Comparison of ENCODE assay signal across 17 cellular contexts in the genomic region with DNA sequence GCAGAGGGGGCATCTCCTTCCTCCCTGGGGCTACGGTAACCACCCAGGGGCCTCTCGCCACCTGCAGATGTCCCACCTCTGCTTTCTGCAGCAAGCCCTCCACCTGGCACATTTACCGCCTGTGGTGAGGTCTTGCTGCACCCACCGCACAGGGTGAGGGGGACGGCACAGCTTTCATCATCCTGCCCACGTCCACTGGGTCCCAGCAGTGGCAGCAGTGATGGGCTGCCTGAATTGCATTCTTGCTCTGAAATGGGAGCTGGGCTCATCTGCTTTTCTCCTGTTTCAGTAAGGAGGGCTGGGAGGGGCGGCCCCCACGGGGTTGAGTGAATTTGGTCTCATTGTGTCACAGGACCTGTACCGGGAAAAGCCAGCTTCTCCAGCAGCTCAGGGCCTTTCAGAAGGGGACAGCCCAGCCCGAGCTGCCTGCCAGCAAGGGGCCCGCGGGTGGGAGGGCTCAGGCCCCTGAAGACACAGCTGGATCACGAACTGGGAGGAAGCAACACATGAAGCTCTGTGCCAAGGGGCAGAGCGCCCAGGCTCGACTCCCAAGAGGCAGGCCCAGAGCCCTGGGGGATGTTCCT. TPM values are rescaled to one million over a fixed set of nuclear protein-coding genes. Genes with fewer than 3 reads are reported as not detected.
A peak's percentile ranks its signal among the peaks of the same experiment; 100 is the strongest.
DNase-seq lines count a peak whose midpoint lies in the region; ATAC-seq and TF ChIP-seq lines count a peak whose summit lies in the region.
"Had no signal": no experiment of that assay in that cellular context is flagged by ENCODE, and none has a peak within 500 bp of the region (broad histone marks: within the 10 kb centered on the region; RNA-seq: fewer than 3 reads in every experiment).

No MANE protein-coding gene starts in this region.

- CTCF ChIA-PET in PC-3 (lab: Charles Lee) = no interaction called here

- intact Hi-C loops in left ventricle myocardium superior (cut with micrococcal nuclease) (no loop called here), cardiac septum (cut with DNase I) (no loop called here), PC-3 (cut with micrococcal nuclease) (no loop called here)

- no peaks in the 10 kb centered on the region for H3K79me2 ChIP-seq in PC-3 (ENCODE audit: low read length)

- ATAC-seq in left ventricle myocardium superior (peak; percentile 13), HG03159 (IDR thresholded peaks at IDR 0.05; ENCODE audit: unreplicated experiment) (no peak), PC-3 (no peak), HG03442 (IDR thresholded peaks at IDR 0.05; ENCODE audit: unreplicated experiment) (no peak)

- DNase-seq in left ventricle myocardium superior = no peak
- DNase-seq in cardiac septum (ENCODE audit: low spot score) = no peak
- no peak for DNase-seq in adipocyte (ENCODE audit: low read depth)
- DNase-seq in medulla oblongata (ENCODE audit: extremely low spot score) = peak; percentile 49
- DNase-seq in PC-3 = no peak
- no peak for DNase-seq in SK-N-DZ (ENCODE audit: low spot score)
- DNase-seq: islet precursor cell, NCI-H1105 treated with DMSO at 0.1 percent for 48 hours, NCI-H524 treated with DMSO at 0.1 percent for 48 hours, SHP77 treated with DMSO at 0.1 percent for 48 hours, trophoblast cell had no signal

- no peak overlapping the region for H2AFZ ChIP-seq in PC-3 (ENCODE audit: low read length)

- H3K27ac ChIP-seq in PC-3 (ENCODE audit: low read length) = no peak overlapping the region

- POLR2A ChIA-PET in PC-3 (lab: Charles Lee; ENCODE audit: unreplicated experiment) = no interaction called here

- no peak overlapping the region for H3K4me2 ChIP-seq in PC-3 (ENCODE audit: low read length)

- H3K27me3 ChIP-seq in adipocyte (replicated peaks; ENCODE audit: control insufficient read depth, insufficient read depth, low read length) (no peaks in the 10 kb centered on the region), PC-3 (ENCODE audit: low read length) (no peaks in the 10 kb centered on the region)

- H3K4me3 ChIP-seq in adipocyte (ENCODE audit: low read length) (peak overlapping the region; percentile 3), PC-3 (ENCODE audit: low read length) (no peak overlapping the region)

- no peaks in the 10 kb centered on the region for H4K20me1 ChIP-seq in PC-3 (ENCODE audit: low read length)

- no peaks in the 10 kb centered on the region for H3K9me3 ChIP-seq in adipocyte (ENCODE audit: control insufficient read depth, low read length)
- H3K9me3 ChIP-seq in PC-3 (ENCODE audit: low read length) = no peaks in the 10 kb centered on the region

- BruUV-seq in PC-3 (replicated peaks; lab: Mats Ljungman, UMichigan) = no TSS peak

- H3K9me2 ChIP-seq in PC-3 (replicated peaks; ENCODE audit: low read length) = no peaks in the 10 kb centered on the region

- H3K4me1 ChIP-seq in adipocyte (ENCODE audit: control insufficient read depth, insufficient read depth, low read length) = peaks cover 20% of the 10 kb centered on the region
- no peaks in the 10 kb centered on the region for H3K4me1 ChIP-seq in PC-3 (ENCODE audit: insufficient read depth, low read length)

- H3K9ac ChIP-seq in adipocyte (ENCODE audit: low read length) = peak overlapping the region; percentile 33
- no peak overlapping the region for H3K9ac ChIP-seq in PC-3 (ENCODE audit: low read length)

- no peaks in the 10 kb centered on the region for H3F3A ChIP-seq in PC-3 (ENCODE audit: low read length, unreplicated experiment)

- H3K36me3 ChIP-seq in adipocyte (ENCODE audit: control insufficient read depth, insufficient read depth, low read length, severe bottlenecking) (peaks cover 15% of the 10 kb centered on the region), PC-3 (ENCODE audit: low read depth, low read length) (no peaks in the 10 kb centered on the region)

- no peak for TF ChIP-seq CTCF in PC-3 (conservative IDR thresholded peaks at IDR 0.05; ENCODE audit: low read depth, low read length)

RNA-seq across cellular contexts. Expression of a gene that starts 12.7 kb away (rescaled TPM):
- 0.30 TPM for total RNA-seq in left ventricle myocardium superior
- total RNA-seq in cardiac septum = 0.65 TPM
- 0.58 and 1.2 TPM in 2 replicates for total RNA-seq in PC-3 (2014; rRNA removed)
- 0.14 and 0.36 TPM in 2 replicates for polyA plus RNA-seq in SK-N-DZ (2014; cell fraction: cytosol; rRNA removed)
- 0.43 and 0.60 TPM in 2 replicates for polyA plus RNA-seq in SK-N-DZ (2014; cell fraction: nucleus; rRNA removed)
- total RNA-seq: HT1080 had no signal

RNA-seq across cellular contexts. Expression of a gene that starts 13.0 kb away (rescaled TPM):
- total RNA-seq in left ventricle myocardium superior (7.8 TPM), cardiac septum (9.9 TPM), PC-3 (2014; rRNA removed) (22.6 and 25.1 TPM in 2 replicates)
- 33.9 and 46.6 TPM in 2 replicates for polyA plus RNA-seq in SK-N-DZ (2014; cell fraction: cytosol; rRNA removed)
- 92.4 and 96.7 TPM in 2 replicates for polyA plus RNA-seq in SK-N-DZ (2014; cell fraction: nucleus; rRNA removed)

RNA-seq across cellular contexts. Expression of a gene that starts 19.9 kb away (rescaled TPM):
- total RNA-seq in left ventricle myocardium superior (8.4 TPM), cardiac septum (7.2 TPM), PC-3 (2014; rRNA removed) (8.6 and 10.4 TPM in 2 replicates)
- 22.1 and 25.7 TPM in 2 replicates for polyA plus RNA-seq in SK-N-DZ (2014; cell fraction: cytosol; rRNA removed)
- 21.7 and 22.9 TPM in 2 replicates for polyA plus RNA-seq in SK-N-DZ (2014; cell fraction: nucleus; rRNA removed)

RNA-seq across cellular contexts. Expression of a gene that starts 41.1 kb away (rescaled TPM):
- total RNA-seq in left ventricle myocardium superior (not detected), cardiac septum (not detected), PC-3 (2014; rRNA removed) (not detected in 2 replicates)
- polyA plus RNA-seq in SK-N-DZ (2014; cell fraction: cytosol; rRNA removed) = not detected in 2 replicates
- 0.61 TPM in 1 of 2 replicates, not detected in the other for polyA plus RNA-seq in SK-N-DZ (2014; cell fraction: nucleus; rRNA removed)
- total RNA-seq: Daoy, frontal cortex, HT1080 had no signal
- polyA plus RNA-seq: adipose tissue had no signal

RNA-seq across cellular contexts. Expression of a gene that starts 48.1 kb away (rescaled TPM):
- not detected for total RNA-seq in left ventricle myocardium superior
- not detected for total RNA-seq in cardiac septum
- total RNA-seq in PC-3 (2014; rRNA removed) = not detected in 2 replicates
- polyA plus RNA-seq in SK-N-DZ (2014; cell fraction: cytosol; rRNA removed) = not detected in 2 replicates
- not detected in 2 replicates for polyA plus RNA-seq in SK-N-DZ (2014; cell fraction: nucleus; rRNA removed)
- total RNA-seq: Daoy, frontal cortex, HT1080 had no signal
